In genomic region chr10:114140827-114141226, GRCh38 we compare ENCODE assay signal across 5 cellular contexts. TPM values are rescaled to one million over a fixed set of nuclear protein-coding genes. Genes with fewer than 3 reads are reported as not detected.
"Had no signal": no experiment of that assay in that cellular context is flagged by ENCODE, and none has a peak within 500 bp of the region (broad histone marks: within the 10 kb centered on the region; RNA-seq: fewer than 3 reads in every experiment).

No MANE protein-coding gene starts in this region.

RNA-seq across cellular contexts. Expression of gene TDRD1, which starts 38.3 kb away (rescaled TPM):
- total RNA-seq: OCI-LY7, PC-3, RPMI7951, SJSA1, SK-MEL-5 had no signal
